1 cellular context compared by ENCODE assay signal in genomic region chr2:128421861-128422311, GRCh38.
TF ChIP-seq lines count a peak whose summit lies in the region.

No MANE protein-coding gene starts in this region.

TF ChIP-seq in IMR-90, 13 proteins besides CTCF, POLR2A, EP300 and RAD21 (continued from another document):
- TF ChIP-seq CEBPB (IDR thresholded peaks at IDR 0.05; ENCODE audit: low read depth, low read length) (no peak), MXI1 (IDR thresholded peaks at IDR 0.05; ENCODE audit: borderline replicate concordance, low read depth, low read length) (no peak), MAFK (IDR thresholded peaks at IDR 0.05; ENCODE audit: low read depth, low read length) (no peak), CHD1 (IDR thresholded peaks at IDR 0.05; ENCODE audit: low read depth, low read length) (no peak), MAZ (IDR thresholded peaks at IDR 0.05; ENCODE audit: borderline replicate concordance, low read depth, low read length) (no peak)
TF ChIP-seq in IMR-90: peak in this region for 0.
